In the genomic region with DNA sequence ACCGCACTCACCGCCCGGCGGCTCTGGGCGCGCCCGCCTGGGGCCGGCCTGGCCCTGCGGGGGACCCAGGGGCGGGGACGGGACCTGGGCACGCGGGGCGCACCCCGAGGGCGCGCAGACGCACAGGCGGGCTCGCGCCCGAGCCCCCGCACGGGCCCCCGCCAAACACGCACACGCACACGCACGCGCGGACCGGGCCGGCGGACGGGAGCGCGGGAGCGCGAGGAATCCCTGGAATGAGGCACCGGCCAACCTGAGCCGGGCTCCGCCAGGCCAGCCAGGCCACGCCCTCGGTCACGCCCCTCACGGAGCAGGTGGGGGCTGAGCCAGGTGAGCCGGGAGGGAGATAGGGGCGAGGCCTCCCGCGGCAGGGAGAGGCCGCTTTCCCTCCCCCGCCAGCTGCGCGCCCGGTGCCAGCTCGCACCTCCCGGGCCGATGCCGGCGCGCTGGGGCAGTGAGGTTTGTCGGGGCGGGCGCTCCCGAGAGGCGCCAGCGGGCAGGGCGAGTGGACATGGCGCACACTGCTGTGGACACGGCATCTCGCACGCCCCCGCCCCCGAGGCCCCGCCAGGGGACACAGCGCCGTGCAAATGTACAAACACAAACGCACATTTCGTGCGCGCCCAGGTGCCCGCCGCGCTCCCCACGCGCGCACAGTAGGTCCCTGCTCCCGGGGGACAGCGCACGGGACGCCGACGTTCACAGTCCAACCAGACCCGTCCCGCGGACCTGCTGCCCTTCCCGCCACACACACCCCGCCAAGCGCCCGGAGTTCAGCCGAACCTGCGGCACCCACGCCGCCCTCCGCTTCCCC, we compare ENCODE assay signal across 8 cellular contexts.
DNase-seq lines count a peak whose midpoint lies in the region; ATAC-seq and TF ChIP-seq lines count a peak whose summit lies in the region.

No MANE protein-coding gene starts in this region.

- DNase-seq in GM12864 (ENCODE audit: low read depth) (no peak), HFFc6 (peak; percentile 30), NCI-H128 (lab: John Stamatoyannopoulos, UW; ENCODE audit: unreplicated experiment) (peak; percentile 61), islet precursor cell (peak; percentile 95), NCI-H446 treated with DMSO at 0.1 percent for 48 hours (lab: John Stamatoyannopoulos, UW) (no peak)
- DNase-seq in central memory CD8-positive, alpha-beta T cell (ENCODE audit: low spot score in 2 of 2) = peak; percentile 52 to 53
- DNase-seq in stimulated activated CD4-positive, alpha-beta T cell treated with anti-CD3 and anti-CD28 coated beads, Interleukin-12 subunit alpha, Interleukin-12 subunit beta, amount 100 ng/mL, for 4 hours = peak; percentile 72

- H3K4me3 Mint-ChIP-seq in HFFc6 = peak overlapping the region; percentile 100
- H3K4me3 Mint-ChIP-seq in central memory CD8-positive, alpha-beta T cell = peak overlapping the region; percentile 96

- no peaks in the 10 kb centered on the region for H3K36me3 Mint-ChIP-seq in HFFc6 (ENCODE audit: low read depth)
- peaks cover 11% of the 10 kb centered on the region for H3K36me3 Mint-ChIP-seq in central memory CD8-positive, alpha-beta T cell (ENCODE audit: insufficient read depth)

- H3K4me1 Mint-ChIP-seq in HFFc6 (ENCODE audit: low read depth) = peaks cover 36% of the 10 kb centered on the region
- peaks cover 17% of the 10 kb centered on the region for H3K4me1 Mint-ChIP-seq in central memory CD8-positive, alpha-beta T cell

- 0 out of 2 replicates have a peak overlapping the region, but pooled peaks have one; percentile 99 for H3K27ac Mint-ChIP-seq in HFFc6
- peak overlapping the region; percentile 87 for H3K27ac Mint-ChIP-seq in central memory CD8-positive, alpha-beta T cell (ENCODE audit: low read depth)

- peak overlapping the region; percentile 82 for H3K4me3 ChIP-seq in GM12864 (ENCODE audit: low read depth, low read length)

- peak; percentile 65 to 66 for ATAC-seq in activated CD4-positive, CD25-positive, alpha-beta regulatory T cell treated with anti-CD3 and anti-CD28 coated beads, Interleukin-2, amount 50 U/mL, for 24 hours
- peak; percentile 56 for ATAC-seq in central memory CD8-positive, alpha-beta T cell (replicated peaks; ENCODE audit: extremely low read depth, poor library complexity, severe bottlenecking)

- TF ChIP-seq CTCF in GM12864 (IDR thresholded peaks at IDR 0.05; ENCODE audit: low read depth, low read length, missing control alignments) = no peak
- TF ChIP-seq CTCF in HFFc6 (IDR thresholded peaks at IDR 0.05) = no peak

- H3K27me3 Mint-ChIP-seq in HFFc6 (ENCODE audit: insufficient read depth) = peaks cover 9% of the 10 kb centered on the region
- peaks cover 3% of the 10 kb centered on the region for H3K27me3 Mint-ChIP-seq in central memory CD8-positive, alpha-beta T cell

- no peaks in the 10 kb centered on the region for H3K9me3 Mint-ChIP-seq in HFFc6
- no peaks in the 10 kb centered on the region for H3K9me3 Mint-ChIP-seq in central memory CD8-positive, alpha-beta T cell

Comparison
In these comparisons a context has a peak if more than half of its experiments do, and no peak if none do; other contexts are left out.
1. DNase-seq: peak in HFFc6 (single experiment), NCI-H128 (single experiment), central memory CD8-positive, alpha-beta T cell (2 of 2), islet precursor cell (single experiment) and stimulated activated CD4-positive, alpha-beta T cell treated with anti-CD3 and anti-CD28 coated beads, Interleukin-12 subunit alpha, Interleukin-12 subunit beta, amount 100 ng/mL, for 4 hours (single experiment); none in GM12864 (single experiment) and NCI-H446 treated with DMSO at 0.1 percent for 48 hours (single experiment).